2 cellular contexts compared by ENCODE assay signal in genomic region chr2:54429811-54430600, GRCh38.
TF ChIP-seq lines count a peak whose summit lies in the region.

No MANE protein-coding gene starts in this region.

TF ChIP-seq in SK-N-SH treated with all-trans-retinoic acid at 6 μM for 48 hours, 23 proteins besides CTCF, POLR2A, EP300 and RAD21 (continued from another document):
- TF ChIP-seq CREB5 (CRISPR knock-in tag; IDR thresholded peaks at IDR 0.05; ENCODE audit: low read depth): no peak

TF ChIP-seq in K562, 482 proteins besides CTCF, POLR2A, EP300 and RAD21 (continued from another document):
- TF ChIP-seq ZNF143 (CRISPR knock-in tag; IDR thresholded peaks at IDR 0.05) (no peak), ERF (CRISPR knock-in tag; IDR thresholded peaks at IDR 0.05) (0 out of 2 replicates have a peak, but pooled peaks have one; percentile 27), U2AF2 (optimal IDR thresholded peaks at IDR 0.05; ENCODE audit: low read depth, low read length) (no peak), EZH2 (IDR thresholded peaks at IDR 0.05; ENCODE audit: borderline replicate concordance, low read depth, low read length) (no peak), L3MBTL2 (IDR thresholded peaks at IDR 0.05) (peak; percentile 80), HDGF (IDR thresholded peaks at IDR 0.05) (no peak)
